In genomic region chr16:84347161-84347560, GRCh38 we compare ENCODE assay signal across 36 cellular contexts. TPM values are rescaled to one million over a fixed set of nuclear protein-coding genes. Genes with fewer than 3 reads are reported as not detected.
"Had no signal": no experiment of that assay in that cellular context is flagged by ENCODE, and none has a peak within 500 bp of the region (broad histone marks: within the 10 kb centered on the region; RNA-seq: fewer than 3 reads in every experiment).

No MANE protein-coding gene starts in this region.

- H3K36me3 ChIP-seq: adrenal gland, ascending aorta, brain microvascular endothelial cell, breast epithelium, cardiac muscle cell had no signal

- H3K4me1 ChIP-seq: adrenal gland, ascending aorta, body of pancreas, breast epithelium had no signal

- H3K4me3 ChIP-seq: adrenal gland, ascending aorta, body of pancreas, breast epithelium, cardiac muscle cell had no signal

- H3K9me3 ChIP-seq: adrenal gland, ascending aorta, body of pancreas, breast epithelium had no signal

- H3K27me3 ChIP-seq: adrenal gland, ascending aorta, body of pancreas, breast epithelium had no signal

- H3K27ac ChIP-seq: adrenal gland, ascending aorta, body of pancreas, brain microvascular endothelial cell, breast epithelium, cardiac muscle cell had no signal

- ATAC-seq: activated naive CD4-positive, alpha-beta T cell treated with anti-CD3 and anti-CD28 coated beads, Interleukin-2, amount 50 U/mL, for 72 hours; activated naive CD8-positive, alpha-beta T cell treated with anti-CD3 and anti-CD28 coated beads, Interleukin-2, amount 50 U/mL, for 24 hours; activated T-cell treated with anti-CD3 and anti-CD28 coated beads, Interleukin-2, amount 50 U/mL, for 4 hours; activated T-cell treated with anti-CD3 and anti-CD28 coated beads, Interleukin-2, amount 50 U/mL, for 72 hours; activated T-helper 17 cell treated with anti-CD3 and anti-CD28 coated beads, Interleukin-2, amount 50 U/mL, for 72 hours; body of pancreas had no signal

- DNase-seq: activated effector memory CD4-positive, alpha-beta T cell treated with anti-CD3 and anti-CD28 coated beads, Interleukin-2, amount 50 U/mL, for 16 hours; activated effector memory CD4-positive, alpha-beta T cell treated with Interleukin-2 at 50 U/mL for 16 hours; activated gamma-delta T cell; activated gamma-delta T cell treated with Interleukin-2 at 50 U/mL for 16 hours; activated naive CD4-positive, alpha-beta T cell; activated naive CD4-positive, alpha-beta T cell treated with anti-CD3 and anti-CD28 coated beads for 36 hours; activated naive CD4-positive, alpha-beta T cell treated with anti-CD3 and anti-CD28 coated beads, Interleukin-2, amount 10 ng/mL, durations not matched to agents 7 days and 5 days; activated naive CD4-positive, alpha-beta T cell treated with anti-CD3 and anti-CD28 coated beads, Interleukin-2, amount 50 U/mL, for 16 hours; activated naive CD4-positive, alpha-beta T cell treated with Interleukin-2 at 50 U/mL for 16 hours; activated naive CD8-positive, alpha-beta T cell treated with anti-CD3 and anti-CD28 coated beads for 36 hours; activated naive CD8-positive, alpha-beta T cell treated with anti-CD3 and anti-CD28 coated beads, Interleukin-2, amount 10 ng/mL, durations not matched to agents 7 days and 5 days; activated naive CD8-positive, alpha-beta T cell treated with anti-CD3 and anti-CD28 coated beads, Interleukin-2, amount 50 U/mL, for 24 hours; activated T-cell treated with anti-CD3 and anti-CD28 coated beads for 4 hours; activated T-cell treated with anti-CD3 and anti-CD28 coated beads, Interleukin-2, amount 50 U/mL, for 1 hour; activated T-cell treated with anti-CD3 and anti-CD28 coated beads, Interleukin-2, amount 50 U/mL, for 24 hours; activated T-cell treated with anti-CD3 and anti-CD28 coated beads, Interleukin-2, amount 50 U/mL, for 4 hours; activated T-cell treated with anti-CD3 and anti-CD28 coated beads, Interleukin-2, amount 50 U/mL, for 48 hours; activated T-cell treated with anti-CD3 and anti-CD28 coated beads, Interleukin-2, amount 50 U/mL, for 72 hours; adrenal gland; amniotic stem cell; amygdala; anterior cingulate cortex; body of pancreas; brain microvascular endothelial cell; caudate nucleus; central memory CD4-positive, alpha-beta T cell; cerebellar nuclear complex had no signal

RNA-seq across cellular contexts. Expression of gene ATP2C2, which starts 21.2 kb away (rescaled TPM):
- total RNA-seq: activated naive CD4-positive, alpha-beta T cell treated with anti-CD3 and anti-CD28 coated beads for 36 hours; activated naive CD4-positive, alpha-beta T cell treated with anti-CD3 and anti-CD28 coated beads, Interleukin-2, amount 50 U/mL, for 72 hours; activated naive CD8-positive, alpha-beta T cell treated with anti-CD3 and anti-CD28 coated beads for 36 hours; activated naive CD8-positive, alpha-beta T cell treated with anti-CD3 and anti-CD28 coated beads, Interleukin-2, amount 10 ng/mL, durations not matched to agents 7 days and 5 days; activated T-cell treated with anti-CD3 and anti-CD28 coated beads, Interleukin-2, amount 50 U/mL, for 4 hours; activated T-helper 1 cell treated with anti-CD3 and anti-CD28 coated beads, Interleukin-12 subunit alpha, Interleukin-12 subunit beta, Interleukin-2, Interleukin-4 antibody, amounts not matched to agents 30 ng/mL and 10 ng/mL and 1 ng/mL, durations not matched to agents 14 hours and 24 hours and 36 hours; activated T-helper 17 cell treated with anti-CD3 and anti-CD28 coated beads, Interleukin-2, amount 50 U/mL, for 72 hours; activated T-helper 2 cell treated with anti-CD3 and anti-CD28 coated beads, Interferon-gamma antibody, Interleukin-2, Interleukin-4, amounts not matched to agents 10 μg/mL and 5 μg/mL and 100 μg/mL, durations not matched to agents 14 hours and 24 hours and 36 hours; ascending aorta; cardiac muscle cell; cardiac septum had no signal

RNA-seq across cellular contexts. Expression of gene WFDC1, which starts 52.5 kb away (rescaled TPM):
- total RNA-seq: activated naive CD4-positive, alpha-beta T cell treated with anti-CD3 and anti-CD28 coated beads for 36 hours; activated naive CD4-positive, alpha-beta T cell treated with anti-CD3 and anti-CD28 coated beads, Interleukin-2, amount 50 U/mL, for 72 hours; activated naive CD8-positive, alpha-beta T cell treated with anti-CD3 and anti-CD28 coated beads for 36 hours; activated naive CD8-positive, alpha-beta T cell treated with anti-CD3 and anti-CD28 coated beads, Interleukin-2, amount 10 ng/mL, durations not matched to agents 7 days and 5 days; activated T-cell treated with anti-CD3 and anti-CD28 coated beads, Interleukin-2, amount 50 U/mL, for 4 hours; activated T-cell treated with anti-CD3 and anti-CD28 coated beads, Interleukin-2, amount 50 U/mL, for 72 hours; activated T-helper 1 cell treated with anti-CD3 and anti-CD28 coated beads, Interleukin-12 subunit alpha, Interleukin-12 subunit beta, Interleukin-2, Interleukin-4 antibody, amounts not matched to agents 30 ng/mL and 10 ng/mL and 1 ng/mL, durations not matched to agents 14 hours and 24 hours and 36 hours; activated T-helper 2 cell treated with anti-CD3 and anti-CD28 coated beads, Interferon-gamma antibody, Interleukin-2, Interleukin-4, amounts not matched to agents 10 μg/mL and 5 μg/mL and 100 μg/mL, durations not matched to agents 14 hours and 24 hours and 36 hours; bronchial epithelial cell had no signal
